ENCODE assay signal across 12 cellular contexts in genomic region chr3:187963003-187963676, GRCh38.
DNase-seq lines count a peak whose midpoint lies in the region; ATAC-seq and TF ChIP-seq lines count a peak whose summit lies in the region.
"Had no signal": no experiment of that assay in that cellular context is flagged by ENCODE, and none has a peak within 500 bp of the region (broad histone marks: within the 10 kb centered on the region; RNA-seq: fewer than 3 reads in every experiment).

No MANE protein-coding gene starts in this region.

- H3K4me3 ChIP-seq in skeletal muscle tissue (ENCODE audit: low read length in 3 of 3) = no peak overlapping the region
- H3K4me3 ChIP-seq: HAP-1 had no signal

- H3K9me3 ChIP-seq in KOPT-K1 (ENCODE audit: insufficient read depth, low read length, poor library complexity, severe bottlenecking) (no peaks in the 10 kb centered on the region), skeletal muscle tissue (ENCODE audit: control insufficient read depth in 3 of 3, low read length in 3 of 3) (no peaks in the 10 kb centered on the region)
- H3K9me3 ChIP-seq: HAP-1 had no signal

- DNase-seq in activated CD4-positive, alpha-beta T cell treated with anti-CD3 and anti-CD28 coated beads for 36 hours = peak; percentile 32
- DNase-seq in activated CD4-positive, alpha-beta T cell treated with anti-CD3 and anti-CD28 coated beads for 48 hours = no peak
- no peak for DNase-seq in activated T-helper 1 cell treated with anti-CD3 and anti-CD28 coated beads, Interleukin-12 subunit alpha, Interleukin-12 subunit beta, Interleukin-2, Interleukin-4 antibody, amounts not matched to agents 30 ng/mL and 10 ng/mL and 1 ng/mL, durations not matched to agents 14 hours and 24 hours and 36 hours (ENCODE audit: low spot score)
- DNase-seq in CD14-positive monocyte (ENCODE audit: low spot score) (no peak), progenitor cell of endocrine pancreas (ENCODE audit: low spot score, unreplicated experiment) (no peak)
- DNase-seq: activated CD4-positive, alpha-beta T cell treated with anti-CD3 and anti-CD28 coated beads, Interleukin-2, amount 50 U/mL, for 1 hour; NCI-H2171; nephron progenitor cell had no signal

- H3K4me1 Mint-ChIP-seq in activated CD4-positive, alpha-beta T cell treated with anti-CD3 and anti-CD28 coated beads for 36 hours = peaks cover 10% of the 10 kb centered on the region
- peaks cover 16% of the 10 kb centered on the region for H3K4me1 Mint-ChIP-seq in activated T-helper 1 cell treated with anti-CD3 and anti-CD28 coated beads, Interleukin-12 subunit alpha, Interleukin-12 subunit beta, Interleukin-2, Interleukin-4 antibody, amounts not matched to agents 30 ng/mL and 10 ng/mL and 1 ng/mL, durations not matched to agents 14 hours and 24 hours and 36 hours (ENCODE audit: low read depth)
- peaks cover 44% of the 10 kb centered on the region for H3K4me1 Mint-ChIP-seq in CD14-positive monocyte
- no peaks in the 10 kb centered on the region for H3K4me1 Mint-ChIP-seq in progenitor cell of endocrine pancreas (ENCODE audit: low read depth)
- H3K4me1 Mint-ChIP-seq: nephron progenitor cell had no signal

- no peaks in the 10 kb centered on the region for H3K9me3 Mint-ChIP-seq in activated CD4-positive, alpha-beta T cell treated with anti-CD3 and anti-CD28 coated beads for 36 hours (ENCODE audit: low read depth)
- H3K9me3 Mint-ChIP-seq in activated T-helper 1 cell treated with anti-CD3 and anti-CD28 coated beads, Interleukin-12 subunit alpha, Interleukin-12 subunit beta, Interleukin-2, Interleukin-4 antibody, amounts not matched to agents 30 ng/mL and 10 ng/mL and 1 ng/mL, durations not matched to agents 14 hours and 24 hours and 36 hours = no peaks in the 10 kb centered on the region
- no peaks in the 10 kb centered on the region for H3K9me3 Mint-ChIP-seq in CD14-positive monocyte
- H3K9me3 Mint-ChIP-seq in progenitor cell of endocrine pancreas (ENCODE audit: low read depth) = no peaks in the 10 kb centered on the region
- H3K9me3 Mint-ChIP-seq: nephron progenitor cell had no signal

- H3K4me3 Mint-ChIP-seq in activated CD4-positive, alpha-beta T cell treated with anti-CD3 and anti-CD28 coated beads for 36 hours = no peak overlapping the region
- no peak overlapping the region for H3K4me3 Mint-ChIP-seq in activated T-helper 1 cell treated with anti-CD3 and anti-CD28 coated beads, Interleukin-12 subunit alpha, Interleukin-12 subunit beta, Interleukin-2, Interleukin-4 antibody, amounts not matched to agents 30 ng/mL and 10 ng/mL and 1 ng/mL, durations not matched to agents 14 hours and 24 hours and 36 hours
- H3K4me3 Mint-ChIP-seq in CD14-positive monocyte (no peak overlapping the region), progenitor cell of endocrine pancreas (ENCODE audit: low read depth) (no peak overlapping the region)
- H3K4me3 Mint-ChIP-seq: nephron progenitor cell had no signal

- H3K9ac ChIP-seq in skeletal muscle tissue (ENCODE audit: low read depth in 1 of 3, low read length in 3 of 3) = peak overlapping the region; percentile 27 to 66 (median 50)

- no peaks in the 10 kb centered on the region for H3K27me3 ChIP-seq in skeletal muscle tissue (ENCODE audit: control insufficient read depth in 3 of 3, insufficient read depth in 3 of 3, low read length in 3 of 3)

- H3K36me3 ChIP-seq in KOPT-K1 (ENCODE audit: insufficient read depth, low read length) (no peaks in the 10 kb centered on the region), skeletal muscle tissue (ENCODE audit: control insufficient read depth in 3 of 3, insufficient read depth in 3 of 3, low read length in 3 of 3) (no peaks in the 10 kb centered on the region)
- H3K36me3 ChIP-seq: HAP-1 had no signal

- TF ChIP-seq CTCF in CD14-positive monocyte (IDR thresholded peaks at IDR 0.05) (no peak), progenitor cell of endocrine pancreas (IDR thresholded peaks at IDR 0.05; ENCODE audit: unreplicated experiment) (no peak)

- H3K27me3 Mint-ChIP-seq in activated CD4-positive, alpha-beta T cell treated with anti-CD3 and anti-CD28 coated beads for 36 hours = no peaks in the 10 kb centered on the region
- peaks cover 16% of the 10 kb centered on the region for H3K27me3 Mint-ChIP-seq in activated T-helper 1 cell treated with anti-CD3 and anti-CD28 coated beads, Interleukin-12 subunit alpha, Interleukin-12 subunit beta, Interleukin-2, Interleukin-4 antibody, amounts not matched to agents 30 ng/mL and 10 ng/mL and 1 ng/mL, durations not matched to agents 14 hours and 24 hours and 36 hours (ENCODE audit: insufficient read depth)
- H3K27me3 Mint-ChIP-seq in CD14-positive monocyte (ENCODE audit: low read depth in 3 of 3) (peaks cover 0 to 4% (median 0%) of the 10 kb centered on the region in 3 donors), progenitor cell of endocrine pancreas (peaks cover 12% of the 10 kb centered on the region)

- H3K27ac ChIP-seq in KOPT-K1 (ENCODE audit: low read depth, low read length, poor library complexity, severe bottlenecking) = peak overlapping the region; percentile 65
- peak overlapping the region; percentile 94 for H3K27ac ChIP-seq in skeletal muscle tissue (ENCODE audit: low read depth, low read length)

- no peaks in the 10 kb centered on the region for H3K36me3 Mint-ChIP-seq in activated CD4-positive, alpha-beta T cell treated with anti-CD3 and anti-CD28 coated beads for 36 hours (ENCODE audit: low read depth)
- no peaks in the 10 kb centered on the region for H3K36me3 Mint-ChIP-seq in activated T-helper 1 cell treated with anti-CD3 and anti-CD28 coated beads, Interleukin-12 subunit alpha, Interleukin-12 subunit beta, Interleukin-2, Interleukin-4 antibody, amounts not matched to agents 30 ng/mL and 10 ng/mL and 1 ng/mL, durations not matched to agents 14 hours and 24 hours and 36 hours (ENCODE audit: low read depth)
- no peaks in the 10 kb centered on the region for H3K36me3 Mint-ChIP-seq in CD14-positive monocyte
- H3K36me3 Mint-ChIP-seq in progenitor cell of endocrine pancreas (ENCODE audit: insufficient read depth) = no peaks in the 10 kb centered on the region

- intact Hi-C loops in activated CD4-positive, alpha-beta T cell treated with anti-CD3 and anti-CD28 coated beads for 36 hours (cut with DNase I, micrococcal nuclease) = no loop called here
- intact Hi-C loops in activated T-helper 1 cell treated with anti-CD3 and anti-CD28 coated beads, Interleukin-12 subunit alpha, Interleukin-12 subunit beta, Interleukin-2, Interleukin-4 antibody, amounts not matched to agents 30 ng/mL and 10 ng/mL and 1 ng/mL, durations not matched to agents 14 hours and 24 hours and 36 hours (cut with micrococcal nuclease) = loop anchor here (1.0 to 2.0 kb wide), 2 partner anchors 13 to 34 kb away; no protein-coding TSS in a partner anchor
- intact Hi-C loops in CD14-positive monocyte (cut with micrococcal nuclease) = no loop called here

- peak overlapping the region; percentile 32 for H3K27ac Mint-ChIP-seq in activated CD4-positive, alpha-beta T cell treated with anti-CD3 and anti-CD28 coated beads for 36 hours
- H3K27ac Mint-ChIP-seq in activated T-helper 1 cell treated with anti-CD3 and anti-CD28 coated beads, Interleukin-12 subunit alpha, Interleukin-12 subunit beta, Interleukin-2, Interleukin-4 antibody, amounts not matched to agents 30 ng/mL and 10 ng/mL and 1 ng/mL, durations not matched to agents 14 hours and 24 hours and 36 hours = peak overlapping the region; percentile 37
- H3K27ac Mint-ChIP-seq in CD14-positive monocyte (no peak overlapping the region), progenitor cell of endocrine pancreas (no peak overlapping the region)
- H3K27ac Mint-ChIP-seq: nephron progenitor cell had no signal

- POLR2A ChIA-PET in activated CD4-positive, alpha-beta T cell treated with anti-CD3 and anti-CD28 coated beads for 36 hours (lab: Charles Lee) = interaction anchor here (0.7 kb wide), 1 partner anchor 115 kb away, joined by 3 read pairs; no protein-coding TSS in a partner anchor

- CTCF ChIA-PET in activated CD4-positive, alpha-beta T cell treated with anti-CD3 and anti-CD28 coated beads for 36 hours (lab: Charles Lee) = interaction anchor here (0.6 to 1.1 kb wide), 5 partner anchors 21 to 223 kb away, joined by 3 read pairs; no protein-coding TSS in a partner anchor

- H3K4me1 ChIP-seq in skeletal muscle tissue (ENCODE audit: control insufficient read depth in 3 of 3, insufficient read depth in 3 of 3, low read length in 3 of 3) = peaks cover 23 to 35% (median 25%) of the 10 kb centered on the region in 3 donors
- H3K4me1 ChIP-seq: HAP-1 had no signal

- ATAC-seq in activated CD4-positive, alpha-beta T cell treated with anti-CD3 and anti-CD28 coated beads for 36 hours = peak; percentile 85
- ATAC-seq in HG03571 (IDR thresholded peaks at IDR 0.05; ENCODE audit: unreplicated experiment) = no peak

Comparison
In these comparisons a context has a peak if more than half of its experiments do, and no peak if none do; other contexts are left out.
1. H3K27ac Mint-ChIP-seq: peak in activated CD4-positive, alpha-beta T cell treated with anti-CD3 and anti-CD28 coated beads for 36 hours (single experiment) and activated T-helper 1 cell treated with anti-CD3 and anti-CD28 coated beads, Interleukin-12 subunit alpha, Interleukin-12 subunit beta, Interleukin-2, Interleukin-4 antibody, amounts not matched to agents 30 ng/mL and 10 ng/mL and 1 ng/mL, durations not matched to agents 14 hours and 24 hours and 36 hours (single experiment); none in CD14-positive monocyte (0 of 7) and progenitor cell of endocrine pancreas (single experiment).